8 cellular contexts compared by ENCODE assay signal in genomic region chr2:99337164-99337930, GRCh38. TPM values are rescaled to one million over a fixed set of nuclear protein-coding genes. Genes with fewer than 3 reads are reported as not detected.
DNase-seq lines count a peak whose midpoint lies in the region; ATAC-seq lines count a peak whose summit lies in the region.

Gene EIF5B, plus strand, starts transcription at chr2:99337389. Its CDS starts 166 bp downstream, at chr2:99337555.

- no peaks in the 10 kb centered on the region for H3K9me3 Mint-ChIP-seq in effector memory CD8-positive, alpha-beta T cell

- H3K36me3 Mint-ChIP-seq in effector memory CD8-positive, alpha-beta T cell (ENCODE audit: insufficient read depth): peaks cover 14% of the 10 kb centered on the region

- no peaks in the 10 kb centered on the region for H3K27me3 Mint-ChIP-seq in effector memory CD8-positive, alpha-beta T cell

- peaks cover 14 to 28% of the 10 kb centered on the region in 2 donors for H3K4me1 Mint-ChIP-seq in effector memory CD8-positive, alpha-beta T cell (ENCODE audit: low read depth in 2 of 2)

- in situ Hi-C loops in Caki2 (cut with HindIII; ENCODE audit: low pct_unique_long_range_greater_than_20kb, low sequenced_read_pairs): no loop called here

- peak; percentile 56 for ATAC-seq in GM21360 (IDR thresholded peaks at IDR 0.05; ENCODE audit: unreplicated experiment)
- peak; percentile 70 for ATAC-seq in effector memory CD8-positive, alpha-beta T cell (replicated peaks)

- no peak within 1 kb of the TSS for H3K4me3 Mint-ChIP-seq in effector memory CD8-positive, alpha-beta T cell

- peak; percentile 90 for DNase-seq in Caki2 (ENCODE audit: low read depth)
- DNase-seq in HT-29 (ENCODE audit: low spot score): peak; percentile 98
- peak; percentile 24 for DNase-seq in NK-92 (lab: John Stamatoyannopoulos, UW; ENCODE audit: unreplicated experiment)
- peak; percentile 94 for DNase-seq in activated CD8-positive, alpha-beta memory T cell treated with anti-CD3 and anti-CD28 coated beads for 24 hours
- peak; percentile 84 to 88 (median 88) for DNase-seq in effector memory CD8-positive, alpha-beta T cell
- peak; percentile 98 for DNase-seq in medulla oblongata (ENCODE audit: extremely low spot score)
- DNase-seq in stimulated activated CD4-positive, alpha-beta T cell treated with anti-CD3 and anti-CD28 coated beads, TNF-alpha, amount 100 ng/mL, for 48 hours (ENCODE audit: low read depth in 3 of 3): peak; percentile 86 to 89 (median 88)

- H3K27ac Mint-ChIP-seq in effector memory CD8-positive, alpha-beta T cell: no peak within 1 kb of the TSS

RNA-seq across cellular contexts. Expression of gene EIF5B, which starts in this region (rescaled TPM):
- 2.0 and 3.6 TPM in 2 replicates for total RNA-seq in Caki2 (2014; rRNA removed; shearing (Covaris generic); ENCODE audit: low replicate concordance)
- 13.6 and 14.5 TPM in 2 replicates for total RNA-seq in HT-29 (2014; rRNA removed; shearing (Covaris generic))

Comparison
In these comparisons a context has a peak if more than half of its experiments do, and no peak if none do; other contexts are left out.
1. Peak in every context shown above with its lines: DNase-seq and ATAC-seq.
2. DNase-seq: peak in every context shown above with its lines; median percentile 98 in HT-29; 98 in medulla oblongata; 94 in activated CD8-positive, alpha-beta memory T cell treated with anti-CD3 and anti-CD28 coated beads for 24 hours; 90 in Caki2; 88 in effector memory CD8-positive, alpha-beta T cell; 88 in stimulated activated CD4-positive, alpha-beta T cell treated with anti-CD3 and anti-CD28 coated beads, TNF-alpha, amount 100 ng/mL, for 48 hours; 24 in NK-92.